Comparison of ENCODE assay signal across 8 cellular contexts in the genomic region with DNA sequence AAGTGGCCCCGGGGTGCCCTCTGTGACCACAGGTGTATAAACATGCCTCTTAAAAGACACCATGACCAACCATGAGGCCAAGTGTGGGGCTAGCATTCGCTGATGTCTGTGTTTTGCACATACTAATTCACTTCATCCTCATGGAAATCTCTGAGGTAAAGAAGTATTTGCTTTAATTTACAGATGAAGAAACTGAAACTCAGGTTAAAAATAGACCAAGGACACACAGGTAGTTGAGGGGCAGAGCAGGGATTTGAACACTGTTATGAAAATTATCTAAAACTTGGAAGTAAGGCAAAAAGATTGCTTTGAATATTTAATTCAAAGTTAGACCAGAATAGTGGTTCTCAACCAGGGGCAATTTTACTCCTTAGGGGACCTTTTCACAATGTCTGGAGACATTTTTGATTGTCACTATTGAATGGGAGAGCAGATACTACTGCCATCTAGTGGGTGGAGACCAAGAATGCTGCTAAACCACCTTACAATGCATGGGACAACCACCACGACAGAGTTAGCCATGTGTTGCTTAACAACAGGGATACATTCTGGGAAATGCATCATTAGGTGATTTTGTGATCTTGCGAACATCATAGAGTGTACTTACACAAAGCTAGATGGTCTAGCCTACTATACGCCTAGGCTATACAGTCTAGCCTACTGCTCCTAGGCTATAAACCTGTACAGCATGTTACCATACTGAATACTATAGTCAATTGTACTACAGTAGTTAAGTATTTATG. TPM values are rescaled to one million over a fixed set of nuclear protein-coding genes. Genes with fewer than 3 reads are reported as not detected.
DNase-seq lines count a peak whose midpoint lies in the region; ATAC-seq and TF ChIP-seq lines count a peak whose summit lies in the region.

No MANE protein-coding gene starts in this region.

- no peaks in the 10 kb centered on the region for H3K36me3 Mint-ChIP-seq in activated T-helper 17 cell treated with anti-CD3 and anti-CD28 coated beads, Interleukin-2, amount 50 U/mL, for 72 hours (ENCODE audit: low read depth)
- H3K36me3 Mint-ChIP-seq in glutamatergic neuron (ENCODE audit: unreplicated experiment) = no peaks in the 10 kb centered on the region

- DNase-seq in DMS153 (lab: John Stamatoyannopoulos, UW) = peak; percentile 67
- peak; percentile 15 for DNase-seq in NCI-H526 treated with DMSO at 0.1 percent for 48 hours (lab: John Stamatoyannopoulos, UW)
- DNase-seq in glutamatergic neuron = no peak
- no peak for DNase-seq in retinal pigment epithelial cell (ENCODE audit: low read depth)

- H3K9me3 Mint-ChIP-seq in activated T-helper 17 cell treated with anti-CD3 and anti-CD28 coated beads, Interleukin-2, amount 50 U/mL, for 72 hours = peaks cover 4% of the 10 kb centered on the region
- peaks cover 2% of the 10 kb centered on the region for H3K9me3 Mint-ChIP-seq in glutamatergic neuron (ENCODE audit: unreplicated experiment)

- H3K4me3 ChIP-seq in retinal pigment epithelial cell (ENCODE audit: low read length) = no peak overlapping the region

- H3K27ac Mint-ChIP-seq in activated T-helper 17 cell treated with anti-CD3 and anti-CD28 coated beads, Interleukin-2, amount 50 U/mL, for 72 hours = no peak overlapping the region
- H3K27ac Mint-ChIP-seq in glutamatergic neuron (ENCODE audit: unreplicated experiment) = no peak overlapping the region

- peaks cover 14% of the 10 kb centered on the region for H3K4me1 Mint-ChIP-seq in activated T-helper 17 cell treated with anti-CD3 and anti-CD28 coated beads, Interleukin-2, amount 50 U/mL, for 72 hours
- H3K4me1 Mint-ChIP-seq in glutamatergic neuron (ENCODE audit: low read depth, unreplicated experiment) = no peaks in the 10 kb centered on the region

- no peaks in the 10 kb centered on the region for H3K27me3 Mint-ChIP-seq in activated T-helper 17 cell treated with anti-CD3 and anti-CD28 coated beads, Interleukin-2, amount 50 U/mL, for 72 hours
- peaks cover 3% of the 10 kb centered on the region for H3K27me3 Mint-ChIP-seq in glutamatergic neuron (ENCODE audit: unreplicated experiment)

- ATAC-seq in GM19324 (IDR thresholded peaks at IDR 0.05; ENCODE audit: low FRiP score, unreplicated experiment) (peak; percentile 73), HG03432 (IDR thresholded peaks at IDR 0.05; ENCODE audit: unreplicated experiment) (peak; percentile 82), HG02840 (IDR thresholded peaks at IDR 0.05; ENCODE audit: low FRiP score, unreplicated experiment) (no peak)
- peak; percentile 80 for ATAC-seq in activated T-helper 17 cell treated with anti-CD3 and anti-CD28 coated beads, Interleukin-2, amount 50 U/mL, for 72 hours (replicated peaks)

- peak; percentile 83 for TF ChIP-seq CTCF in glutamatergic neuron (IDR thresholded peaks at IDR 0.05; ENCODE audit: partially characterized antibody, unreplicated experiment)
- peak; percentile 90 for TF ChIP-seq CTCF in retinal pigment epithelial cell (conservative IDR thresholded peaks at IDR 0.05; ENCODE audit: low read depth, low read length)

- H3K4me3 Mint-ChIP-seq in activated T-helper 17 cell treated with anti-CD3 and anti-CD28 coated beads, Interleukin-2, amount 50 U/mL, for 72 hours = no peak overlapping the region
- H3K4me3 Mint-ChIP-seq in glutamatergic neuron (ENCODE audit: unreplicated experiment) = no peak overlapping the region

RNA-seq across cellular contexts. Expression of a gene that starts 8.0 kb away (rescaled TPM):
- 10 to 100 TPM; 10.2 to 28.0 TPM for total RNA-seq in activated T-helper 17 cell treated with anti-CD3 and anti-CD28 coated beads, Interleukin-2, amount 50 U/mL, for 72 hours
- total RNA-seq in glutamatergic neuron (ENCODE audit: unreplicated experiment) = 7.1 TPM

RNA-seq across cellular contexts. Expression of a gene that starts 13.6 kb away (rescaled TPM):
- total RNA-seq in activated T-helper 17 cell treated with anti-CD3 and anti-CD28 coated beads, Interleukin-2, amount 50 U/mL, for 72 hours = not detected
- not detected for total RNA-seq in glutamatergic neuron (ENCODE audit: unreplicated experiment)

Comparison
In these comparisons a context has a peak if more than half of its experiments do, and no peak if none do; other contexts are left out.
1. DNase-seq: peak in DMS153 (single experiment) and NCI-H526 treated with DMSO at 0.1 percent for 48 hours (single experiment); none in glutamatergic neuron (single experiment) and retinal pigment epithelial cell (single experiment).